Comparison of ENCODE assay signal across 20 cellular contexts in genomic region chrX:6371353-6371752, GRCh38.
DNase-seq lines count a peak whose midpoint lies in the region; TF ChIP-seq lines count a peak whose summit lies in the region.
"Had no signal": no experiment of that assay in that cellular context is flagged by ENCODE, and none has a peak within 500 bp of the region (broad histone marks: within the 10 kb centered on the region; RNA-seq: fewer than 3 reads in every experiment).

No MANE protein-coding gene starts in this region.

- peaks cover 17% of the 10 kb centered on the region for H3K4me1 Mint-ChIP-seq in type B pancreatic cell (ENCODE audit: unreplicated experiment)
- H3K4me1 Mint-ChIP-seq: CD14-positive monocyte, GM23338 had no signal

- H3K9me3 ChIP-seq in WERI-Rb-1 (ENCODE audit: severe bottlenecking): no peaks in the 10 kb centered on the region
- H3K9me3 ChIP-seq in right atrium auricular region: no peaks in the 10 kb centered on the region
- H3K9me3 ChIP-seq: A549; BE2C; BLaER1 treated with 17β-estradiol and CSF1 and Interleukin-3, amounts not matched to agents 10 nM and 100 nM had no signal

- H3K27ac ChIP-seq in WERI-Rb-1: no peak overlapping the region
- H3K27ac ChIP-seq in right atrium auricular region: no peak overlapping the region
- H3K27ac ChIP-seq: A549; BLaER1 treated with 17β-estradiol and CSF1 and Interleukin-3, amounts not matched to agents 10 nM and 100 nM had no signal

- no peak overlapping the region for H3K4me3 ChIP-seq in WERI-Rb-1 (ENCODE audit: low read depth, low read length)
- H3K4me3 ChIP-seq in right atrium auricular region: no peak overlapping the region
- H3K4me3 ChIP-seq: A549; BLaER1 treated with 17β-estradiol and CSF1 and Interleukin-3, amounts not matched to agents 10 nM and 100 nM; GM12878; GM23338 had no signal

- H3K4me3 Mint-ChIP-seq in type B pancreatic cell: no peak overlapping the region
- H3K4me3 Mint-ChIP-seq: CD14-positive monocyte; CD4-positive, alpha-beta T cell; GM23338 had no signal

- no peaks in the 10 kb centered on the region for H3K4me1 ChIP-seq in right atrium auricular region
- H3K4me1 ChIP-seq: A549, BE2C had no signal

- DNase-seq in NCI-H82 (lab: John Stamatoyannopoulos, UW): peak; percentile 2
- DNase-seq in NCI-H82 treated with DMSO at 0.1 percent for 48 hours (lab: John Stamatoyannopoulos, UW; ENCODE audit: unreplicated experiment): no peak
- no peak for DNase-seq in WERI-Rb-1
- no peak for DNase-seq in type B pancreatic cell (ENCODE audit: extremely low spot score, unreplicated experiment)
- no peak for DNase-seq in DMS53 (lab: John Stamatoyannopoulos, UW)
- DNase-seq in right atrium auricular region (ENCODE audit: low spot score): no peak
- DNase-seq: 8988T; ACHN; AML-193; BE2C; Calu3; CD4-positive, alpha-beta T cell; COR-L47; DND-41; HCEC 1CT had no signal

- H3K36me3 ChIP-seq in WERI-Rb-1: no peaks in the 10 kb centered on the region
- no peaks in the 10 kb centered on the region for H3K36me3 ChIP-seq in right atrium auricular region
- H3K36me3 ChIP-seq: BE2C; BLaER1 treated with 17β-estradiol and CSF1 and Interleukin-3, amounts not matched to agents 10 nM and 100 nM had no signal

- H3K27me3 ChIP-seq in WERI-Rb-1 (ENCODE audit: insufficient read depth, low read depth, severe bottlenecking): peaks cover 10% of the 10 kb centered on the region
- no peaks in the 10 kb centered on the region for H3K27me3 ChIP-seq in right atrium auricular region
- H3K27me3 ChIP-seq: BE2C; BLaER1 treated with 17β-estradiol and CSF1 and Interleukin-3, amounts not matched to agents 10 nM and 100 nM had no signal

- 0 out of 2 replicates have a peak, but pooled peaks have one; percentile 25 for TF ChIP-seq CTCF in WERI-Rb-1 (IDR thresholded peaks at IDR 0.05; ENCODE audit: low read depth, low read length)
- TF ChIP-seq CTCF in type B pancreatic cell (conservative IDR thresholded peaks at IDR 0.05): peak; percentile 38
- TF ChIP-seq CTCF in right atrium auricular region (IDR thresholded peaks at IDR 0.05): no peak

- no peaks in the 10 kb centered on the region for H3K9me3 Mint-ChIP-seq in type B pancreatic cell
- H3K9me3 Mint-ChIP-seq: CD4-positive, alpha-beta T cell; GM23338 had no signal

- peaks cover 28% of the 10 kb centered on the region for H3K27me3 Mint-ChIP-seq in type B pancreatic cell
- H3K27me3 Mint-ChIP-seq: CD4-positive, alpha-beta T cell had no signal

- no peaks in the 10 kb centered on the region for H3K36me3 Mint-ChIP-seq in type B pancreatic cell
- H3K36me3 Mint-ChIP-seq: CD14-positive monocyte had no signal

- H3K27ac Mint-ChIP-seq in type B pancreatic cell: no peak overlapping the region
- H3K27ac Mint-ChIP-seq: CD14-positive monocyte; CD4-positive, alpha-beta T cell; GM23338 had no signal

Comparison
In these comparisons a context has a peak if more than half of its experiments do, and no peak if none do; other contexts are left out.
1. CTCF ChIP-seq: peak in WERI-Rb-1 (single experiment) and type B pancreatic cell (single experiment); none in right atrium auricular region (0 of 2).